9 cellular contexts compared by ENCODE assay signal in genomic region chr4:174358823-174359222, GRCh38.
A peak's percentile ranks its signal among the peaks of the same experiment; 100 is the strongest.
DNase-seq lines count a peak whose midpoint lies in the region; ATAC-seq and TF ChIP-seq lines count a peak whose summit lies in the region.
"Had no signal": no experiment of that assay in that cellular context is flagged by ENCODE, and none has a peak within 500 bp of the region (broad histone marks: within the 10 kb centered on the region; RNA-seq: fewer than 3 reads in every experiment).

No MANE protein-coding gene starts in this region.

- ATAC-seq in GM21576 (IDR thresholded peaks at IDR 0.05; ENCODE audit: unreplicated experiment) (peak; percentile 97), WTC11 (no peak)

- peak; percentile 52 for DNase-seq in GM13976 (ENCODE audit: low spot score)
- peak; percentile 24 for DNase-seq in HS-27A (ENCODE audit: low read depth)
- DNase-seq in fibroblast of peridontal ligament (ENCODE audit: extremely low read depth), result peak; percentile 46
- DNase-seq in WTC11 (ENCODE audit: low spot score), result no peak
- no peak for DNase-seq in NCI-H187 treated with DMSO at 0.1 percent for 48 hours (lab: John Stamatoyannopoulos, UW)
- DNase-seq in iPS-NIHi7 (ENCODE audit: extremely low spot score), result no peak
- DNase-seq in hippocampal formation (lab: John Stamatoyannopoulos, UW), result no peak
- DNase-seq: NCI-H2171 treated with DMSO at 0.1 percent for 48 hours had no signal

- POLR2A ChIA-PET in WTC11 (lab: Charles Lee), result no interaction called here

- no peaks in the 10 kb centered on the region for H3K4me1 Mint-ChIP-seq in WTC11

- peaks cover 30% of the 10 kb centered on the region for H3K9me3 Mint-ChIP-seq in WTC11

- H3K27ac Mint-ChIP-seq in WTC11, result no peak overlapping the region

- TF ChIP-seq CTCF in GM13976 (IDR thresholded peaks at IDR 0.05; ENCODE audit: borderline replicate concordance, control extremely low read depth, extremely low read depth, insufficient read depth, missing control alignments) (no peak), WTC11 (IDR thresholded peaks at IDR 0.05) (no peak)

- no peaks in the 10 kb centered on the region for H3K27me3 Mint-ChIP-seq in WTC11 (ENCODE audit: low read depth)

- in situ Hi-C loops in GM13976 (cut with MboI; ENCODE audit: low sequenced_read_pairs, unreplicated experiment), result no loop called here

- H3K4me3 Mint-ChIP-seq in WTC11, result no peak overlapping the region

- H3K36me3 Mint-ChIP-seq in WTC11, result peaks cover 2% of the 10 kb centered on the region

- CTCF ChIA-PET in WTC11 (lab: Charles Lee), result no interaction called here

TF ChIP-seq in WTC11, 78 proteins besides CTCF, POLR2A, EP300 and RAD21:
- TF ChIP-seq RELA (CRISPR knock-in tag; IDR thresholded peaks at IDR 0.05; ENCODE audit: borderline replicate concordance), result no peak
- no peak for TF ChIP-seq SMAD4 (CRISPR knock-in tag; IDR thresholded peaks at IDR 0.05)
- TF ChIP-seq IRF1 (CRISPR knock-in tag; IDR thresholded peaks at IDR 0.05), result no peak
- no peak for TF ChIP-seq SP1 (CRISPR knock-in tag; conservative IDR thresholded peaks at IDR 0.05)

Comparison
In these comparisons a context has a peak if more than half of its experiments do, and no peak if none do; other contexts are left out.
1. DNase-seq: peak in GM13976 (single experiment), HS-27A (single experiment) and fibroblast of peridontal ligament (single experiment); none in WTC11 (single experiment), NCI-H187 treated with DMSO at 0.1 percent for 48 hours (single experiment), iPS-NIHi7 (single experiment) and hippocampal formation (0 of 2).